1 cellular context compared by ENCODE assay signal in the genomic region with DNA sequence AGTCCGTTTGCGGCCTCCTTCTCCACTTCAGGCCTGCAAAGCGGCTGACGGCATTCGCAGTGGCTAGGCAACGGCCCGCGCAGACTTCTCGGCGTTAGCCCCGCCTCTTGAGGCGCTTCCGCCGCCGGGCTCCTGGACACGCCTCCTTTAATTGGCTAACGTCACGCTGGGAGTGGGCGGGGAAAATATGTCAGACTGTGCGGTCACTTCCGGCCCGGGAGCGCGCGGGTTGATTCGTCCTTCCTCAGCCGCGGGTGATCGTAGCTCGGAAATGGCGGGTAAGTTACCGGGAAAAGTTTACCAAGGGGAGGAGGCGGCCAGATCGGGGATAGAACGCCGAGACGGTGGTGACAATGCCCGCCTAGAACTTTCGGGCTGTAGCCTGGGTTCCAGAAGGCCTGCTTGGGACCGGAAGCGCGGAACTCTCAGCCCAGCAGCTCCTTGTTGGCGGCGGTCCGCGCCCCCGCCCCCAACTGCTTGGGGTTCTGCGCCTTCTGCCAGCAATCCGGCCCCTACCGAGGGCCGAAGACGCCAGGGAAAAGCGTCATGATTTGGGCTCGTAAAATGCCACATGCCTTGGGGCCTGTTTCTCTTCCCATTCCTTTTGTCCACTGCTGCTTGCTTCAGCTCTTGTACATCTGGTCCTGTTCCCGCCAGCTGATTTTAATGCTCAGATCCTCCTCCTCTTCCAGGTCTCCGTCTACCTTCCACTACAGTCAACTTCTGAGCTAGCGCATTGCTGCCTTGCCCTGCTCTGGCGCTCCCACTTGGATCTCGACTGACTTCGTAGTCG.
A peak's percentile ranks its signal among the peaks of the same experiment; 100 is the strongest.
TF ChIP-seq lines count a peak whose summit lies in the region.

A gene with protein sequence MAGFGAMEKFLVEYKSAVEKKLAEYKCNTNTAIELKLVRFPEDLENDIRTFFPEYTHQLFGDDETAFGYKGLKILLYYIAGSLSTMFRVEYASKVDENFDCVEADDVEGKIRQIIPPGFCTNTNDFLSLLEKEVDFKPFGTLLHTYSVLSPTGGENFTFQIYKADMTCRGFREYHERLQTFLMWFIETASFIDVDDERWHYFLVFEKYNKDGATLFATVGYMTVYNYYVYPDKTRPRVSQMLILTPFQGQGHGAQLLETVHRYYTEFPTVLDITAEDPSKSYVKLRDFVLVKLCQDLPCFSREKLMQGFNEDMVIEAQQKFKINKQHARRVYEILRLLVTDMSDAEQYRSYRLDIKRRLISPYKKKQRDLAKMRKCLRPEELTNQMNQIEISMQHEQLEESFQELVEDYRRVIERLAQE (plus strand): TSS at position 232 of the 793 bp plus-strand sequence. CDS start 40 bp downstream, at position 272.

TF ChIP-seq in HepG2, 621 proteins besides CTCF, POLR2A, EP300 and RAD21 (continued from another document and continues in another):
- TF ChIP-seq, protein P1, sequence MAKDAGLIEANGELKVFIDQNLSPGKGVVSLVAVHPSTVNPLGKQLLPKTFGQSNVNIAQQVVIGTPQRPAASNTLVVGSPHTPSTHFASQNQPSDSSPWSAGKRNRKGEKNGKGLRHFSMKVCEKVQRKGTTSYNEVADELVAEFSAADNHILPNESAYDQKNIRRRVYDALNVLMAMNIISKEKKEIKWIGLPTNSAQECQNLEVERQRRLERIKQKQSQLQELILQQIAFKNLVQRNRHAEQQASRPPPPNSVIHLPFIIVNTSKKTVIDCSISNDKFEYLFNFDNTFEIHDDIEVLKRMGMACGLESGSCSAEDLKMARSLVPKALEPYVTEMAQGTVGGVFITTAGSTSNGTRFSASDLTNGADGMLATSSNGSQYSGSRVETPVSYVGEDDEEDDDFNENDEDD (CRISPR knock-in tag; IDR thresholded peaks at IDR 0.05; ENCODE audit: borderline replicate concordance) = peak; percentile 90; the same call in 1 of the 2 replicates
- TF ChIP-seq ZNF235 (CRISPR knock-in tag; IDR thresholded peaks at IDR 0.05; ENCODE audit: borderline replicate concordance) (no peak), ZNF746 (CRISPR knock-in tag; IDR thresholded peaks at IDR 0.05) (no peak), HDAC2 (CRISPR knock-in tag; IDR thresholded peaks at IDR 0.05) (0 out of 2 replicates have a peak, but pooled peaks have one; percentile 12), ZNF570 (CRISPR knock-in tag; IDR thresholded peaks at IDR 0.05; ENCODE audit: borderline replicate concordance) (no peak), MTA3 (CRISPR knock-in tag; IDR thresholded peaks at IDR 0.05) (no peak), DMAP1 (CRISPR knock-in tag; IDR thresholded peaks at IDR 0.05) (peak; percentile 71), IRF2 (CRISPR knock-in tag; IDR thresholded peaks at IDR 0.05) (peak; percentile 57; the same call in 1 of the 2 replicates), REL (CRISPR knock-in tag; conservative IDR thresholded peaks at IDR 0.05) (peak; percentile 77; the same call in 1 of the 2 replicates), ZNF230 (CRISPR knock-in tag; IDR thresholded peaks at IDR 0.05) (peak; percentile 70; the same call in 1 of the 2 replicates), SNRNP70 (IDR thresholded peaks at IDR 0.05; ENCODE audit: low read depth, low read length) (no peak), ZNF34 (CRISPR knock-in tag; IDR thresholded peaks at IDR 0.05; ENCODE audit: borderline replicate concordance) (peak; percentile 31; the same call in 1 of the 2 replicates), CHCHD3 (CRISPR knock-in tag; IDR thresholded peaks at IDR 0.05) (no peak), TAF1 (CRISPR knock-in tag; IDR thresholded peaks at IDR 0.05) (peak; percentile 58; the same call in 1 of the 2 replicates), XRCC5 (optimal IDR thresholded peaks at IDR 0.05; ENCODE audit: low read length) (peak; percentile 73), ZNF17 (CRISPR knock-in tag; IDR thresholded peaks at IDR 0.05) (peak; percentile 89; the same call in 1 of the 2 replicates), ZNF337 (CRISPR knock-in tag; IDR thresholded peaks at IDR 0.05; ENCODE audit: borderline replicate concordance, low read depth) (no peak), ZBTB7B (CRISPR knock-in tag; IDR thresholded peaks at IDR 0.05) (0 out of 2 replicates have a peak, but pooled peaks have one; percentile 18), NR1H2 (CRISPR knock-in tag; IDR thresholded peaks at IDR 0.05; ENCODE audit: borderline replicate concordance, low read depth) (no peak), ZNF550 (CRISPR knock-in tag; IDR thresholded peaks at IDR 0.05; ENCODE audit: borderline replicate concordance) (no peak), ISX (CRISPR knock-in tag; conservative IDR thresholded peaks at IDR 0.05) (no peak), ZEB1 (IDR thresholded peaks at IDR 0.05; ENCODE audit: insufficient replicate concordance, low read depth) (peak; percentile 40), ZNF333 (CRISPR knock-in tag; IDR thresholded peaks at IDR 0.05; ENCODE audit: borderline replicate concordance) (peak; percentile 27; the same call in 1 of the 2 replicates)
- TF ChIP-seq, protein P2, sequence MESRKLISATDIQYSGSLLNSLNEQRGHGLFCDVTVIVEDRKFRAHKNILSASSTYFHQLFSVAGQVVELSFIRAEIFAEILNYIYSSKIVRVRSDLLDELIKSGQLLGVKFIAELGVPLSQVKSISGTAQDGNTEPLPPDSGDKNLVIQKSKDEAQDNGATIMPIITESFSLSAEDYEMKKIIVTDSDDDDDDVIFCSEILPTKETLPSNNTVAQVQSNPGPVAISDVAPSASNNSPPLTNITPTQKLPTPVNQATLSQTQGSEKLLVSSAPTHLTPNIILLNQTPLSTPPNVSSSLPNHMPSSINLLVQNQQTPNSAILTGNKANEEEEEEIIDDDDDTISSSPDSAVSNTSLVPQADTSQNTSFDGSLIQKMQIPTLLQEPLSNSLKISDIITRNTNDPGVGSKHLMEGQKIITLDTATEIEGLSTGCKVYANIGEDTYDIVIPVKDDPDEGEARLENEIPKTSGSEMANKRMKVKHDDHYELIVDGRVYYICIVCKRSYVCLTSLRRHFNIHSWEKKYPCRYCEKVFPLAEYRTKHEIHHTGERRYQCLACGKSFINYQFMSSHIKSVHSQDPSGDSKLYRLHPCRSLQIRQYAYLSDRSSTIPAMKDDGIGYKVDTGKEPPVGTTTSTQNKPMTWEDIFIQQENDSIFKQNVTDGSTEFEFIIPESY (CRISPR knock-in tag; IDR thresholded peaks at IDR 0.05) = no peak; the same call in 1 of the 2 replicates
- TF ChIP-seq, protein P3, sequence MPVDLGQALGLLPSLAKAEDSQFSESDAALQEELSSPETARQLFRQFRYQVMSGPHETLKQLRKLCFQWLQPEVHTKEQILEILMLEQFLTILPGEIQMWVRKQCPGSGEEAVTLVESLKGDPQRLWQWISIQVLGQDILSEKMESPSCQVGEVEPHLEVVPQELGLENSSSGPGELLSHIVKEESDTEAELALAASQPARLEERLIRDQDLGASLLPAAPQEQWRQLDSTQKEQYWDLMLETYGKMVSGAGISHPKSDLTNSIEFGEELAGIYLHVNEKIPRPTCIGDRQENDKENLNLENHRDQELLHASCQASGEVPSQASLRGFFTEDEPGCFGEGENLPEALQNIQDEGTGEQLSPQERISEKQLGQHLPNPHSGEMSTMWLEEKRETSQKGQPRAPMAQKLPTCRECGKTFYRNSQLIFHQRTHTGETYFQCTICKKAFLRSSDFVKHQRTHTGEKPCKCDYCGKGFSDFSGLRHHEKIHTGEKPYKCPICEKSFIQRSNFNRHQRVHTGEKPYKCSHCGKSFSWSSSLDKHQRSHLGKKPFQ (CRISPR knock-in tag; IDR thresholded peaks at IDR 0.05; ENCODE audit: insufficient replicate concordance) = no peak
- TF ChIP-seq, protein P4, sequence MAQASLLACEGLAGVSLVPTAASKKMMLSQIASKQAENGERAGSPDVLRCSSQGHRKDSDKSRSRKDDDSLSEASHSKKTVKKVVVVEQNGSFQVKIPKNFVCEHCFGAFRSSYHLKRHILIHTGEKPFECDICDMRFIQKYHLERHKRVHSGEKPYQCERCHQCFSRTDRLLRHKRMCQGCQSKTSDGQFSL (CRISPR knock-in tag; IDR thresholded peaks at IDR 0.05) = peak; percentile 67; the same call in 1 of the 2 replicates
- TF ChIP-seq, protein P5, sequence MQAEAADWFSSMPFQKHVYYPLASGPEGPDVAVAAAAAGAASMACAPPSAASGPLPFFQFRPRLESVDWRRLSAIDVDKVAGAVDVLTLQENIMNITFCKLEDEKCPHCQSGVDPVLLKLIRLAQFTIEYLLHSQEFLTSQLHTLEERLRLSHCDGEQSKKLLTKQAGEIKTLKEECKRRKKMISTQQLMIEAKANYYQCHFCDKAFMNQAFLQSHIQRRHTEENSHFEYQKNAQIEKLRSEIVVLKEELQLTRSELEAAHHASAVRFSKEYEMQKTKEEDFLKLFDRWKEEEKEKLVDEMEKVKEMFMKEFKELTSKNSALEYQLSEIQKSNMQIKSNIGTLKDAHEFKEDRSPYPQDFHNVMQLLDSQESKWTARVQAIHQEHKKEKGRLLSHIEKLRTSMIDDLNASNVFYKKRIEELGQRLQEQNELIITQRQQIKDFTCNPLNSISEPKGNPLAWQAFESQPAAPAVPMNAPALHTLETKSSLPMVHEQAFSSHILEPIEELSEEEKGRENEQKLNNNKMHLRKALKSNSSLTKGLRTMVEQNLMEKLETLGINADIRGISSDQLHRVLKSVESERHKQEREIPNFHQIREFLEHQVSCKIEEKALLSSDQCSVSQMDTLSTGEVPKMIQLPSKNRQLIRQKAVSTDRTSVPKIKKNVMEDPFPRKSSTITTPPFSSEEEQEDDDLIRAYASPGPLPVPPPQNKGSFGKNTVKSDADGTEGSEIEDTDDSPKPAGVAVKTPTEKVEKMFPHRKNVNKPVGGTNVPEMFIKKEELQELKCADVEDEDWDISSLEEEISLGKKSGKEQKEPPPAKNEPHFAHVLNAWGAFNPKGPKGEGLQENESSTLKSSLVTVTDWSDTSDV (CRISPR knock-in tag; IDR thresholded peaks at IDR 0.05) = no peak
- TF ChIP-seq, protein P6, sequence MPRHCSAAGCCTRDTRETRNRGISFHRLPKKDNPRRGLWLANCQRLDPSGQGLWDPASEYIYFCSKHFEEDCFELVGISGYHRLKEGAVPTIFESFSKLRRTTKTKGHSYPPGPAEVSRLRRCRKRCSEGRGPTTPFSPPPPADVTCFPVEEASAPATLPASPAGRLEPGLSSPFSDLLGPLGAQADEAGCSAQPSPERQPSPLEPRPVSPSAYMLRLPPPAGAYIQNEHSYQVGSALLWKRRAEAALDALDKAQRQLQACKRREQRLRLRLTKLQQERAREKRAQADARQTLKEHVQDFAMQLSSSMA (CRISPR knock-in tag; IDR thresholded peaks at IDR 0.05) = peak; percentile 63; the same call in 1 of the 2 replicates
- TF ChIP-seq, protein P7, sequence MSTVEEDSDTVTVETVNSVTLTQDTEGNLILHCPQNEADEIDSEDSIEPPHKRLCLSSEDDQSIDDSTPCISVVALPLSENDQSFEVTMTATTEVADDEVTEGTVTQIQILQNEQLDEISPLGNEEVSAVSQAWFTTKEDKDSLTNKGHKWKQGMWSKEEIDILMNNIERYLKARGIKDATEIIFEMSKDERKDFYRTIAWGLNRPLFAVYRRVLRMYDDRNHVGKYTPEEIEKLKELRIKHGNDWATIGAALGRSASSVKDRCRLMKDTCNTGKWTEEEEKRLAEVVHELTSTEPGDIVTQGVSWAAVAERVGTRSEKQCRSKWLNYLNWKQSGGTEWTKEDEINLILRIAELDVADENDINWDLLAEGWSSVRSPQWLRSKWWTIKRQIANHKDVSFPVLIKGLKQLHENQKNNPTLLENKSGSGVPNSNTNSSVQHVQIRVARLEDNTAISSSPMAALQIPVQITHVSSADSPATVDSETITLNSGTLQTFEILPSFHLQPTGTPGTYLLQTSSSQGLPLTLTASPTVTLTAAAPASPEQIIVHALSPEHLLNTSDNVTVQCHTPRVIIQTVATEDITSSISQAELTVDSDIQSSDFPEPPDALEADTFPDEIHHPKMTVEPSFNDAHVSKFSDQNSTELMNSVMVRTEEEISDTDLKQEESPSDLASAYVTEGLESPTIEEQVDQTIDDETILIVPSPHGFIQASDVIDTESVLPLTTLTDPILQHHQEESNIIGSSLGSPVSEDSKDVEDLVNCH (CRISPR knock-in tag; IDR thresholded peaks at IDR 0.05) = no peak
- TF ChIP-seq, protein P8, sequence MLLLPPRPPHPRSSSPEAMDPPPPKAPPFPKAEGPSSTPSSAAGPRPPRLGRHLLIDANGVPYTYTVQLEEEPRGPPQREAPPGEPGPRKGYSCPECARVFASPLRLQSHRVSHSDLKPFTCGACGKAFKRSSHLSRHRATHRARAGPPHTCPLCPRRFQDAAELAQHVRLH (CRISPR knock-in tag; IDR thresholded peaks at IDR 0.05; ENCODE audit: borderline replicate concordance, low read depth) = peak; percentile 46; the same call in 1 of the 2 replicates
- TF ChIP-seq, protein P9, sequence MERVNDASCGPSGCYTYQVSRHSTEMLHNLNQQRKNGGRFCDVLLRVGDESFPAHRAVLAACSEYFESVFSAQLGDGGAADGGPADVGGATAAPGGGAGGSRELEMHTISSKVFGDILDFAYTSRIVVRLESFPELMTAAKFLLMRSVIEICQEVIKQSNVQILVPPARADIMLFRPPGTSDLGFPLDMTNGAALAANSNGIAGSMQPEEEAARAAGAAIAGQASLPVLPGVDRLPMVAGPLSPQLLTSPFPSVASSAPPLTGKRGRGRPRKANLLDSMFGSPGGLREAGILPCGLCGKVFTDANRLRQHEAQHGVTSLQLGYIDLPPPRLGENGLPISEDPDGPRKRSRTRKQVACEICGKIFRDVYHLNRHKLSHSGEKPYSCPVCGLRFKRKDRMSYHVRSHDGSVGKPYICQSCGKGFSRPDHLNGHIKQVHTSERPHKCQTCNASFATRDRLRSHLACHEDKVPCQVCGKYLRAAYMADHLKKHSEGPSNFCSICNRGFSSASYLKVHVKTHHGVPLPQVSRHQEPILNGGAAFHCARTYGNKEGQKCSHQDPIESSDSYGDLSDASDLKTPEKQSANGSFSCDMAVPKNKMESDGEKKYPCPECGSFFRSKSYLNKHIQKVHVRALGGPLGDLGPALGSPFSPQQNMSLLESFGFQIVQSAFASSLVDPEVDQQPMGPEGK (CRISPR knock-in tag; IDR thresholded peaks at IDR 0.05) = no peak
- TF ChIP-seq, protein P10, sequence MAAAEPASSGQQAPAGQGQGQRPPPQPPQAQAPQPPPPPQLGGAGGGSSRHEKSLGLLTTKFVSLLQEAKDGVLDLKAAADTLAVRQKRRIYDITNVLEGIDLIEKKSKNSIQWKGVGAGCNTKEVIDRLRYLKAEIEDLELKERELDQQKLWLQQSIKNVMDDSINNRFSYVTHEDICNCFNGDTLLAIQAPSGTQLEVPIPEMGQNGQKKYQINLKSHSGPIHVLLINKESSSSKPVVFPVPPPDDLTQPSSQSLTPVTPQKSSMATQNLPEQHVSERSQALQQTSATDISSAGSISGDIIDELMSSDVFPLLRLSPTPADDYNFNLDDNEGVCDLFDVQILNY (CRISPR knock-in tag; conservative IDR thresholded peaks at IDR 0.05) = peak; percentile 78
- TF ChIP-seq, protein P11, sequence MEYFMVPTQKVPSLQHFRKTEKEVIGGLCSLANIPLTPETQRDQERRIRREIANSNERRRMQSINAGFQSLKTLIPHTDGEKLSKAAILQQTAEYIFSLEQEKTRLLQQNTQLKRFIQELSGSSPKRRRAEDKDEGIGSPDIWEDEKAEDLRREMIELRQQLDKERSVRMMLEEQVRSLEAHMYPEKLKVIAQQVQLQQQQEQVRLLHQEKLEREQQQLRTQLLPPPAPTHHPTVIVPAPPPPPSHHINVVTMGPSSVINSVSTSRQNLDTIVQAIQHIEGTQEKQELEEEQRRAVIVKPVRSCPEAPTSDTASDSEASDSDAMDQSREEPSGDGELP (IDR thresholded peaks at IDR 0.05; ENCODE audit: borderline replicate concordance, low read depth) = peak; percentile 86; the same call in 1 of the 2 replicates
